Comparison of ENCODE assay signal across 1 cellular context in the genomic region with DNA sequence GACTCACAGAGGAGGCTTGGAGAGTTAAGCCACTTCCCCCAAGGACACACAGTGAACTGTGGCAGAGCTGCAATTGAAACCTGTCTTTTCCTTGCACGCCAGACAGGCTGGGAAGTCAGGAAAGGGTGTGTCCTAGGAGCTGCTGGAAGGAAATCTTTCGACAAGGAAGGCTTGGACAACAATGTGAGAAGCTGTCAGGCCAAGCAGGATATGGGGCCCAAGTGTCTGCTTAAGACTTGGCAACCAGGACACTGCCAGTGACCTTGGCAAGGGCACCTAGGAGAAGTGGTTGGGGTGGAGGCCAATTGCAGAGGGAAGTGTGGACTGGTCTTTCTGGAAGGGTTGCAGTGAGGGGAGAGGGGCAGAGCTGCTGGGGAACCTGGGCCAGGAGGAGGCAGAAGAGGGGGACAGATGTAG.
TF ChIP-seq lines count a peak whose summit lies in the region.

No MANE protein-coding gene starts in this region.

TF ChIP-seq in WTC11, 78 proteins besides CTCF, POLR2A, EP300 and RAD21 (continued from another document):
- TF ChIP-seq FOXP4 (CRISPR knock-in tag; IDR thresholded peaks at IDR 0.05) (no peak), CBFB (CRISPR knock-in tag; IDR thresholded peaks at IDR 0.05; ENCODE audit: low read depth) (no peak), IRF1 (CRISPR knock-in tag; IDR thresholded peaks at IDR 0.05) (no peak), ESRRA (CRISPR knock-in tag; IDR thresholded peaks at IDR 0.05; ENCODE audit: borderline replicate concordance) (no peak), IRF2 (CRISPR knock-in tag; IDR thresholded peaks at IDR 0.05; ENCODE audit: borderline replicate concordance, low read depth) (no peak), GABPB1 (CRISPR knock-in tag; IDR thresholded peaks at IDR 0.05) (no peak), ZNF416 (CRISPR knock-in tag; IDR thresholded peaks at IDR 0.05) (no peak)
- TF ChIP-seq, protein P1, sequence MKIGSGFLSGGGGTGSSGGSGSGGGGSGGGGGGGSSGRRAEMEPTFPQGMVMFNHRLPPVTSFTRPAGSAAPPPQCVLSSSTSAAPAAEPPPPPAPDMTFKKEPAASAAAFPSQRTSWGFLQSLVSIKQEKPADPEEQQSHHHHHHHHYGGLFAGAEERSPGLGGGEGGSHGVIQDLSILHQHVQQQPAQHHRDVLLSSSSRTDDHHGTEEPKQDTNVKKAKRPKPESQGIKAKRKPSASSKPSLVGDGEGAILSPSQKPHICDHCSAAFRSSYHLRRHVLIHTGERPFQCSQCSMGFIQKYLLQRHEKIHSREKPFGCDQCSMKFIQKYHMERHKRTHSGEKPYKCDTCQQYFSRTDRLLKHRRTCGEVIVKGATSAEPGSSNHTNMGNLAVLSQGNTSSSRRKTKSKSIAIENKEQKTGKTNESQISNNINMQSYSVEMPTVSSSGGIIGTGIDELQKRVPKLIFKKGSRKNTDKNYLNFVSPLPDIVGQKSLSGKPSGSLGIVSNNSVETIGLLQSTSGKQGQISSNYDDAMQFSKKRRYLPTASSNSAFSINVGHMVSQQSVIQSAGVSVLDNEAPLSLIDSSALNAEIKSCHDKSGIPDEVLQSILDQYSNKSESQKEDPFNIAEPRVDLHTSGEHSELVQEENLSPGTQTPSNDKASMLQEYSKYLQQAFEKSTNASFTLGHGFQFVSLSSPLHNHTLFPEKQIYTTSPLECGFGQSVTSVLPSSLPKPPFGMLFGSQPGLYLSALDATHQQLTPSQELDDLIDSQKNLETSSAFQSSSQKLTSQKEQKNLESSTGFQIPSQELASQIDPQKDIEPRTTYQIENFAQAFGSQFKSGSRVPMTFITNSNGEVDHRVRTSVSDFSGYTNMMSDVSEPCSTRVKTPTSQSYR (CRISPR knock-in tag; IDR thresholded peaks at IDR 0.05) = no peak
- TF ChIP-seq, protein P2, sequence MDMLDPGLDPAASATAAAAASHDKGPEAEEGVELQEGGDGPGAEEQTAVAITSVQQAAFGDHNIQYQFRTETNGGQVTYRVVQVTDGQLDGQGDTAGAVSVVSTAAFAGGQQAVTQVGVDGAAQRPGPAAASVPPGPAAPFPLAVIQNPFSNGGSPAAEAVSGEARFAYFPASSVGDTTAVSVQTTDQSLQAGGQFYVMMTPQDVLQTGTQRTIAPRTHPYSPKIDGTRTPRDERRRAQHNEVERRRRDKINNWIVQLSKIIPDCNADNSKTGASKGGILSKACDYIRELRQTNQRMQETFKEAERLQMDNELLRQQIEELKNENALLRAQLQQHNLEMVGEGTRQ (CRISPR knock-in tag; IDR thresholded peaks at IDR 0.05) = no peak
